In genomic region chr1:55194851-55195250, GRCh38 we compare ENCODE assay signal across 20 cellular contexts. TPM values are rescaled to one million over a fixed set of nuclear protein-coding genes. Genes with fewer than 3 reads are reported as not detected.
DNase-seq lines count a peak whose midpoint lies in the region; ATAC-seq, FAIRE-seq and TF ChIP-seq lines count a peak whose summit lies in the region.
"Had no signal": no experiment of that assay in that cellular context is flagged by ENCODE, and none has a peak within 500 bp of the region (broad histone marks: within the 10 kb centered on the region; RNA-seq: fewer than 3 reads in every experiment).

No MANE protein-coding gene starts in this region.

- H3K79me2 ChIP-seq in HepG2 (ENCODE audit: insufficient read depth, low read length), result peaks cover 71% of the 10 kb centered on the region

- H3K4me3 ChIP-seq in NB4 (ENCODE audit: low read depth, low read length) (no peak overlapping the region), skeletal muscle tissue (ENCODE audit: low read length in 3 of 3) (no peak overlapping the region), HepG2 (replicated peaks in 1 of 3; ENCODE audit: insufficient read depth in 1 of 3, low read depth in 2 of 3, low read length in 3 of 3) (no peak overlapping the region), small intestine (ENCODE audit: low read depth in 1 of 2, low read length in 2 of 2) (no peak overlapping the region)

- TF ChIP-seq EP300 in HepG2 (IDR thresholded peaks at IDR 0.05; ENCODE audit: low read depth in 2 of 2, low read length in 2 of 2) (no peak), HepG2 (CRISPR knock-in tag; IDR thresholded peaks at IDR 0.05; ENCODE audit: borderline replicate concordance) (no peak)

- TF ChIP-seq RAD21 in HepG2 (CRISPR knock-in tag; IDR thresholded peaks at IDR 0.05), result no peak

- intact Hi-C loops in activated CD8-positive, alpha-beta T cell treated with anti-CD3 and anti-CD28 coated beads for 36 hours (cut with micrococcal nuclease), result no loop called here
- intact Hi-C loops in dendritic cell treated with granulocyte-macrophage colony-stimulating factor and Interleukin-4, amounts not matched to agents 40 ng/mL and 50 ng/mL, for 4 days (cut with micrococcal nuclease), result loop anchor here (5.0 kb wide), 1 partner anchor 38 kb away; no protein-coding TSS in a partner anchor
- intact Hi-C loops in HepG2 (cut with micrococcal nuclease; ENCODE audit: unreplicated experiment), result no loop called here

- peaks cover 25% of the 10 kb centered on the region for H3K36me3 Mint-ChIP-seq in activated CD8-positive, alpha-beta T cell treated with anti-CD3 and anti-CD28 coated beads for 36 hours (ENCODE audit: low read depth)
- peaks cover 33% of the 10 kb centered on the region for H3K36me3 Mint-ChIP-seq in activated CD8-positive, alpha-beta T cell treated with anti-CD3 and anti-CD28 coated beads, Interleukin-2, amount 10 ng/mL, durations not matched to agents 7 days and 5 days (ENCODE audit: low read depth)
- peaks cover 25% of the 10 kb centered on the region for H3K36me3 Mint-ChIP-seq in dendritic cell treated with granulocyte-macrophage colony-stimulating factor and Interleukin-4, amounts not matched to agents 40 ng/mL and 50 ng/mL, for 4 days (ENCODE audit: low read depth)

- 96% methylated on average over 3 of the region's 3 CpGs for WGBS in HepG2 (ENCODE audit: low lambda C conversion rate)
- 74 to 91% (median 75%) methylated on average over 3 of the region's 3 CpGs for WGBS in small intestine, 3 donors

- H3K4me2 ChIP-seq in HepG2 (ENCODE audit: low read depth, low read length), result no peak overlapping the region

- TF ChIP-seq POLR2A in NB4 (IDR thresholded peaks at IDR 0.05; ENCODE audit: extremely low read depth, insufficient read length) (no peak), HepG2 (IDR thresholded peaks at IDR 0.05; ENCODE audit: insufficient read depth in 1 of 2, low read depth in 2 of 2, low read length in 2 of 2) (no peak)

- no TSS peak for BruUV-seq in HepG2 (replicated peaks; lab: Mats Ljungman, UMichigan)

- H3K4me1 Mint-ChIP-seq in activated CD8-positive, alpha-beta T cell treated with anti-CD3 and anti-CD28 coated beads for 36 hours (ENCODE audit: low read depth), result peaks cover 70% of the 10 kb centered on the region
- H3K4me1 Mint-ChIP-seq in activated CD8-positive, alpha-beta T cell treated with anti-CD3 and anti-CD28 coated beads, Interleukin-2, amount 10 ng/mL, durations not matched to agents 7 days and 5 days (ENCODE audit: low read depth), result peaks cover 42% of the 10 kb centered on the region
- H3K4me1 Mint-ChIP-seq in dendritic cell treated with granulocyte-macrophage colony-stimulating factor and Interleukin-4, amounts not matched to agents 40 ng/mL and 50 ng/mL, for 4 days (ENCODE audit: low read depth), result peaks cover 38% of the 10 kb centered on the region

- no peaks in the 10 kb centered on the region for H3K9me3 Mint-ChIP-seq in activated CD8-positive, alpha-beta T cell treated with anti-CD3 and anti-CD28 coated beads for 36 hours
- no peaks in the 10 kb centered on the region for H3K9me3 Mint-ChIP-seq in activated CD8-positive, alpha-beta T cell treated with anti-CD3 and anti-CD28 coated beads, Interleukin-2, amount 10 ng/mL, durations not matched to agents 7 days and 5 days (ENCODE audit: insufficient read depth)
- H3K9me3 Mint-ChIP-seq in dendritic cell treated with granulocyte-macrophage colony-stimulating factor and Interleukin-4, amounts not matched to agents 40 ng/mL and 50 ng/mL, for 4 days, result peaks cover 6% of the 10 kb centered on the region
- H3K9me3 Mint-ChIP-seq: stimulated activated naive CD8-positive, alpha-beta T cell treated with anti-CD3 and anti-CD28 coated beads, Interleukin-15, Interleukin-2, amounts not matched to agents 100 ng/mL and 50 ng/mL, for 24 hours had no signal

- H3K9me3 ChIP-seq in skeletal muscle tissue (ENCODE audit: control insufficient read depth in 3 of 3, low read length in 3 of 3), result no peaks in the 10 kb centered on the region
- H3K9me3 ChIP-seq in HepG2 (ENCODE audit: low read length), result no peaks in the 10 kb centered on the region
- H3K9me3 ChIP-seq in small intestine (ENCODE audit: control insufficient read depth, low read depth), result no peaks in the 10 kb centered on the region

- H4K20me1 ChIP-seq in HepG2 (ENCODE audit: insufficient read depth, low read length), result 0 out of 2 replicates have a peak, but pooled peaks cover 3% of the 10 kb centered on the region

- CTCF ChIA-PET in activated CD8-positive, alpha-beta T cell treated with anti-CD3 and anti-CD28 coated beads for 36 hours (lab: Charles Lee), result interaction anchor here (1.4 to 3.3 kb wide), 3 partner anchors 16 to 84 kb away, joined by 4 to 11 read pairs (median 7); no protein-coding TSS in a partner anchor
- CTCF ChIA-PET in activated CD8-positive, alpha-beta T cell treated with anti-CD3 and anti-CD28 coated beads, Interleukin-2, amount 10 ng/mL, durations not matched to agents 7 days and 5 days (lab: Charles Lee), result interaction anchor here (0.9 to 1.7 kb wide), 6 partner anchors 14 to 250 kb away, joined by 3 to 4 read pairs (median 3); no protein-coding TSS in a partner anchor
- CTCF ChIA-PET in HepG2 (lab: Yijun Ruan, JAX; ENCODE audit: low intra/inter-chr PET ratio, low total read pairs), result no interaction called here

- peak overlapping the region; percentile 5 for H3K27ac ChIP-seq in skeletal muscle tissue (ENCODE audit: low read depth, low read length)
- no peak overlapping the region for H3K27ac ChIP-seq in HepG2 (ENCODE audit: extremely low read length, insufficient read depth, low read length)
- H3K27ac ChIP-seq in small intestine (ENCODE audit: low read depth in 1 of 2, low read length in 1 of 2), result no peak overlapping the region
- H3K27ac ChIP-seq: parathyroid adenoma had no signal

- H3K4me1 ChIP-seq in skeletal muscle tissue (ENCODE audit: control insufficient read depth in 3 of 3, insufficient read depth in 3 of 3, low read length in 3 of 3) (peaks cover 26 to 40% (median 29%) of the 10 kb centered on the region in 3 donors), HepG2 (ENCODE audit: insufficient read depth, low read length) (peaks cover 17% of the 10 kb centered on the region; the same call in 1 of the 2 replicates), small intestine (ENCODE audit: control insufficient read depth in 2 of 2, insufficient read depth in 1 of 2, low read depth in 1 of 2, low read length in 1 of 2) (peaks cover 0 to 4% of the 10 kb centered on the region in 2 donors)
- H3K4me1 ChIP-seq: parathyroid adenoma had no signal

- no peak for TF ChIP-seq CTCF in activated CD8-positive, alpha-beta T cell treated with anti-CD3 and anti-CD28 coated beads for 36 hours (IDR thresholded peaks at IDR 0.05)
- TF ChIP-seq CTCF in NB4 (IDR thresholded peaks at IDR 0.05; ENCODE audit: low read depth, low read length) (no peak), HepG2 (CRISPR knock-in tag; IDR thresholded peaks at IDR 0.05) (no peak)

- POLR2A ChIA-PET in activated CD8-positive, alpha-beta T cell treated with anti-CD3 and anti-CD28 coated beads for 36 hours (lab: Charles Lee), result interaction anchor here (0.7 to 2.2 kb wide), 4 partner anchors 10 to 21 kb away, joined by 3 to 5 read pairs (median 4); partner anchors contain the start of gene USP24
- POLR2A ChIA-PET in activated CD8-positive, alpha-beta T cell treated with anti-CD3 and anti-CD28 coated beads, Interleukin-2, amount 10 ng/mL, durations not matched to agents 7 days and 5 days (lab: Charles Lee), result interaction anchor here (1.0 kb wide), 1 partner anchor 19 kb away, joined by 3 read pairs; no protein-coding TSS in a partner anchor
- POLR2A ChIA-PET in HepG2 (lab: Yijun Ruan, JAX), result no interaction called here

- no peak overlapping the region for H2AFZ ChIP-seq in HepG2 (ENCODE audit: low read length)
- H2AFZ ChIP-seq: parathyroid adenoma had no signal

- FAIRE-seq in HepG2 (lab: Jason Lieb, UNC) (no peak), small intestine (lab: Jason Lieb, UNC) (no peak)
- FAIRE-seq: A204.1, frontal cortex, urothelium cell line had no signal

- in situ Hi-C loops in HepG2 (cut with HindIII; ENCODE audit: extremely low pct_ligation_motif_present, low pct_unique_long_range_greater_than_20kb), result no loop called here

- H3K27me3 ChIP-seq in skeletal muscle tissue (ENCODE audit: control insufficient read depth in 3 of 3, insufficient read depth in 3 of 3, low read length in 3 of 3), result no peaks in the 10 kb centered on the region
- no peaks in the 10 kb centered on the region for H3K27me3 ChIP-seq in HepG2 (ENCODE audit: control insufficient read depth in 1 of 2, insufficient read depth in 2 of 2, low read length in 2 of 2)
- no peaks in the 10 kb centered on the region for H3K27me3 ChIP-seq in small intestine (ENCODE audit: control insufficient read depth in 2 of 2, insufficient read depth in 2 of 2, low read length in 2 of 2)

- no peak overlapping the region for H3K4me3 Mint-ChIP-seq in activated CD8-positive, alpha-beta T cell treated with anti-CD3 and anti-CD28 coated beads for 36 hours
- H3K4me3 Mint-ChIP-seq in activated CD8-positive, alpha-beta T cell treated with anti-CD3 and anti-CD28 coated beads, Interleukin-2, amount 10 ng/mL, durations not matched to agents 7 days and 5 days, result no peak overlapping the region
- peak overlapping the region; percentile 8 for H3K4me3 Mint-ChIP-seq in dendritic cell treated with granulocyte-macrophage colony-stimulating factor and Interleukin-4, amounts not matched to agents 40 ng/mL and 50 ng/mL, for 4 days
- H3K4me3 Mint-ChIP-seq: stimulated activated naive CD8-positive, alpha-beta T cell treated with anti-CD3 and anti-CD28 coated beads, Interleukin-15, Interleukin-2, amounts not matched to agents 100 ng/mL and 50 ng/mL, for 24 hours had no signal

- H3K27me3 Mint-ChIP-seq in activated CD8-positive, alpha-beta T cell treated with anti-CD3 and anti-CD28 coated beads for 36 hours, result no peaks in the 10 kb centered on the region
- H3K27me3 Mint-ChIP-seq in activated CD8-positive, alpha-beta T cell treated with anti-CD3 and anti-CD28 coated beads, Interleukin-2, amount 10 ng/mL, durations not matched to agents 7 days and 5 days (ENCODE audit: low read depth), result no peaks in the 10 kb centered on the region
- no peaks in the 10 kb centered on the region for H3K27me3 Mint-ChIP-seq in dendritic cell treated with granulocyte-macrophage colony-stimulating factor and Interleukin-4, amounts not matched to agents 40 ng/mL and 50 ng/mL, for 4 days
- H3K27me3 Mint-ChIP-seq: stimulated activated naive CD8-positive, alpha-beta T cell treated with anti-CD3 and anti-CD28 coated beads, Interleukin-15, Interleukin-2, amounts not matched to agents 100 ng/mL and 50 ng/mL, for 24 hours had no signal

- peak overlapping the region; percentile 88 for H3K27ac Mint-ChIP-seq in activated CD8-positive, alpha-beta T cell treated with anti-CD3 and anti-CD28 coated beads for 36 hours
- no peak overlapping the region for H3K27ac Mint-ChIP-seq in activated CD8-positive, alpha-beta T cell treated with anti-CD3 and anti-CD28 coated beads, Interleukin-2, amount 10 ng/mL, durations not matched to agents 7 days and 5 days
- H3K27ac Mint-ChIP-seq in dendritic cell treated with granulocyte-macrophage colony-stimulating factor and Interleukin-4, amounts not matched to agents 40 ng/mL and 50 ng/mL, for 4 days, result peak overlapping the region; percentile 28

- DNase-seq in activated CD8-positive, alpha-beta T cell treated with anti-CD3 and anti-CD28 coated beads for 36 hours, result no peak
- DNase-seq in activated CD8-positive, alpha-beta T cell treated with anti-CD3 and anti-CD28 coated beads, Interleukin-2, amount 10 ng/mL, durations not matched to agents 7 days and 5 days, result no peak
- DNase-seq in NB4 (ENCODE audit: low read depth) (peak; percentile 66), HepG2 (ENCODE audit: low spot score) (no peak), small intestine (no peak)
- DNase-seq: activated CD4-positive, alpha-beta T cell treated with anti-CD3 and anti-CD28 coated beads, Interleukin-2, amount 50 U/mL, for 4 hours; aorta; NCI-H1436 treated with DMSO at 0.1 percent for 48 hours; NCI-H226; Right ventricle myocardium superior; T1000 had no signal

- H3K36me3 ChIP-seq in skeletal muscle tissue (ENCODE audit: control insufficient read depth in 3 of 3, insufficient read depth in 3 of 3, low read length in 3 of 3) (no peaks in the 10 kb centered on the region), HepG2 (replicated peaks in 1 of 2; ENCODE audit: control insufficient read depth in 1 of 2, insufficient read depth in 2 of 2, low read length in 2 of 2) (peaks cover 3 to 4% of the 10 kb centered on the region in 2 experiments; a peak in 4 of 5 replicates), small intestine (ENCODE audit: control insufficient read depth in 2 of 2, insufficient read depth in 2 of 2, low read length in 2 of 2) (no peaks in the 10 kb centered on the region)

- H3K9ac ChIP-seq in skeletal muscle tissue (ENCODE audit: low read depth in 1 of 3, low read length in 3 of 3) (no peak overlapping the region), HepG2 (ENCODE audit: insufficient read depth, low read depth, low read length) (no peak overlapping the region)
- H3K9ac ChIP-seq: parathyroid adenoma had no signal

- ATAC-seq in activated CD8-positive, alpha-beta T cell treated with anti-CD3 and anti-CD28 coated beads for 36 hours, result no peak
- ATAC-seq in activated CD8-positive, alpha-beta T cell treated with anti-CD3 and anti-CD28 coated beads, Interleukin-2, amount 10 ng/mL, durations not matched to agents 7 days and 5 days, result no peak
- no peak for ATAC-seq in GM18517 (IDR thresholded peaks at IDR 0.05; ENCODE audit: unreplicated experiment)
- no peak for ATAC-seq in HepG2
- ATAC-seq: left lobe of liver had no signal

RNA-seq across cellular contexts. Expression of gene USP24, which starts 20.3 kb away (rescaled TPM):
- total RNA-seq in activated CD8-positive, alpha-beta T cell treated with anti-CD3 and anti-CD28 coated beads for 36 hours, result 10 to 100 TPM; 39.4 to 47.0 TPM
- 10 to 100 TPM; 36.7 to 44.1 TPM for total RNA-seq in activated CD8-positive, alpha-beta T cell treated with anti-CD3 and anti-CD28 coated beads, Interleukin-2, amount 10 ng/mL, durations not matched to agents 7 days and 5 days
- total RNA-seq in skeletal muscle tissue (45.9 TPM), HepG2 (2016; rRNA removed; fragmentation: Illumina TruSeq; extraction: Trizol) (47.6 and 59.5 TPM in 2 replicates)
- 4.1 and 5.1 TPM in 2 replicates for total RNA-seq in HepG2 (2016; cell fraction: cytosol; rRNA removed; fragmentation: Illumina TruSeq; extraction: Trizol; ENCODE audit: low read depth)
- total RNA-seq in HepG2 (2016; cell fraction: insoluble cytoplasmic fraction; rRNA removed; fragmentation: Illumina TruSeq; extraction: Trizol), result 41.1 and 53.7 TPM in 2 replicates
- total RNA-seq in HepG2 (2016; cell fraction: membrane; rRNA removed; fragmentation: Illumina TruSeq; extraction: Trizol), result 12.0 and 12.6 TPM in 2 replicates
- total RNA-seq in HepG2 (2016; cell fraction: nucleus; rRNA removed; fragmentation: Illumina TruSeq; extraction: Trizol), result 76.5 and 77.4 TPM in 2 replicates
- polyA plus RNA-seq in HepG2 (2011; rRNA removed) (17.2 and 18.8 TPM in 2 replicates), small intestine (10 to 100 TPM in 2 of 3 donors, 1 to 10 TPM in 1; 7.3 to 11.4 (median 11.1) TPM)
- 9.7 and 11.6 TPM in 2 replicates for polyA plus RNA-seq in HepG2 (2011; cell fraction: cytosol; rRNA removed)
- 39.7 and 46.5 TPM in 2 replicates for polyA plus RNA-seq in HepG2 (2011; cell fraction: nucleus; rRNA removed)
- 24.9 and 34.6 TPM in 2 replicates for polyA plus RNA-seq in HepG2 (2012)
- polyA plus RNA-seq in HepG2 (2016; cell fraction: cytosol; fragmentation: Illumina TruSeq; extraction: Trizol; ENCODE audit: low read depth), result 1.2 and 1.6 TPM in 2 replicates
- polyA plus RNA-seq in HepG2 (2016; cell fraction: insoluble cytoplasmic fraction; fragmentation: Illumina TruSeq; extraction: Trizol; ENCODE audit: low read depth), result 34.7 and 34.9 TPM in 2 replicates
- 3.3 and 5.2 TPM in 2 replicates for polyA plus RNA-seq in HepG2 (2016; cell fraction: membrane; fragmentation: Illumina TruSeq; extraction: Trizol; ENCODE audit: low read depth)
- 84.4 and 87.2 TPM in 2 replicates for polyA plus RNA-seq in HepG2 (2016; cell fraction: nucleus; fragmentation: Illumina TruSeq; extraction: Trizol; ENCODE audit: insufficient read depth, low read depth)
- 35.1 and 36.7 TPM in 2 replicates for polyA minus RNA-seq in HepG2 (2011; rRNA and poly(A)+ RNA removed; ENCODE audit: low replicate concordance)
- 23.3 and 27.0 TPM in 2 replicates for polyA minus RNA-seq in HepG2 (2011; cell fraction: cytosol; rRNA and poly(A)+ RNA removed)
- 181 and 197 TPM in 2 replicates for polyA minus RNA-seq in HepG2 (2011; cell fraction: nucleus; rRNA and poly(A)+ RNA removed)
